In genomic region chr4:116702949-116703348, GRCh38 we compare ENCODE assay signal across 15 cellular contexts.
A peak's percentile ranks its signal among the peaks of the same experiment; 100 is the strongest.
DNase-seq lines count a peak whose midpoint lies in the region; ATAC-seq and TF ChIP-seq lines count a peak whose summit lies in the region.
"Had no signal": no experiment of that assay in that cellular context is flagged by ENCODE, and none has a peak within 500 bp of the region (broad histone marks: within the 10 kb centered on the region; RNA-seq: fewer than 3 reads in every experiment).

No MANE protein-coding gene starts in this region.

- no peaks in the 10 kb centered on the region for H3K4me1 ChIP-seq in mammary epithelial cell (ENCODE audit: insufficient read depth, low read length)
- no peaks in the 10 kb centered on the region for H3K4me1 ChIP-seq in tibial artery
- H3K4me1 ChIP-seq: upper lobe of right lung had no signal

- H3K27me3 ChIP-seq in mammary epithelial cell (ENCODE audit: insufficient read depth, low read length), result no peaks in the 10 kb centered on the region
- no peaks in the 10 kb centered on the region for H3K27me3 ChIP-seq in tibial artery
- H3K27me3 ChIP-seq: upper lobe of right lung had no signal

- no peak overlapping the region for H2AFZ ChIP-seq in mammary epithelial cell (ENCODE audit: low read depth, low read length)

- no peaks in the 10 kb centered on the region for H3K79me2 ChIP-seq in mammary epithelial cell (ENCODE audit: insufficient read depth, low read length)

- dilution Hi-C loops in mammary epithelial cell (cut with HindIII; ENCODE audit: low sequenced_read_pairs), result no loop called here

- H3K36me3 ChIP-seq in mammary epithelial cell (ENCODE audit: insufficient read depth, low read length), result no peaks in the 10 kb centered on the region
- no peaks in the 10 kb centered on the region for H3K36me3 ChIP-seq in tibial artery
- H3K36me3 ChIP-seq: upper lobe of right lung had no signal

- H3K9ac ChIP-seq in mammary epithelial cell (ENCODE audit: insufficient read depth, low read length), result no peak overlapping the region

- DNase-seq in T47D (ENCODE audit: low read depth in 1 of 2, low spot score in 1 of 2), result peak; percentile 25 to 62
- no peak for DNase-seq in mammary epithelial cell
- peak; percentile 2 for DNase-seq in NCI-H526 treated with DMSO at 0.1 percent for 48 hours (lab: John Stamatoyannopoulos, UW)
- peak; percentile 1 for DNase-seq in choroid plexus epithelial cell (ENCODE audit: low read depth)
- no peak for DNase-seq in activated T-cell treated with anti-CD3 and anti-CD28 coated beads, Interleukin-2, amount 50 U/mL, for 48 hours
- DNase-seq in tibial artery, result no peak
- DNase-seq: ACHN; activated naive CD8-positive, alpha-beta T cell treated with anti-CD3 and anti-CD28 coated beads, Interleukin-2, amount 10 ng/mL, durations not matched to agents 7 days and 5 days; NCI-H187; upper lobe of right lung had no signal

- CTCF ChIA-PET in mammary epithelial cell (lab: Charles Lee; ENCODE audit: low non-redundant PET), result interaction anchor here (0.7 kb wide), 1 partner anchor 20 kb away, joined by 3 read pairs; no protein-coding TSS in a partner anchor

- ATAC-seq in HG02798 (IDR thresholded peaks at IDR 0.05; ENCODE audit: poor library complexity, unreplicated experiment) (no peak), HG03196 (IDR thresholded peaks at IDR 0.05; ENCODE audit: unreplicated experiment) (no peak)
- ATAC-seq: upper lobe of right lung had no signal

- no peaks in the 10 kb centered on the region for H4K20me1 ChIP-seq in mammary epithelial cell (ENCODE audit: insufficient read depth, low read length)

- H3K9me3 ChIP-seq in mammary epithelial cell (replicated peaks; ENCODE audit: insufficient read depth, low read length) (no peaks in the 10 kb centered on the region), tibial artery (no peaks in the 10 kb centered on the region)

- in situ Hi-C loops in T47D (cut with HindIII; ENCODE audit: low pct_unique_long_range_greater_than_20kb, low sequenced_read_pairs) (no loop called here), mammary epithelial cell (cut with MboI; ENCODE audit: low sequenced_read_pairs in 2 of 2) (no loop called here)

- no peak overlapping the region for H3K27ac ChIP-seq in mammary epithelial cell (ENCODE audit: insufficient read depth, low read depth, low read length)
- H3K27ac ChIP-seq in tibial artery, result no peak overlapping the region
- H3K27ac ChIP-seq: coronary artery, RWPE1, upper lobe of right lung had no signal

- TF ChIP-seq CTCF in mammary epithelial cell (conservative IDR thresholded peaks at IDR 0.05 in 1 of 2, IDR thresholded peaks at IDR 0.05 in 1 of 2; ENCODE audit: extremely low read depth in 1 of 2, insufficient read depth in 1 of 2, low read depth in 1 of 2, low read length in 2 of 2) (peak in 1 of 2 donors; percentile 19), choroid plexus epithelial cell (conservative IDR thresholded peaks at IDR 0.05; ENCODE audit: low read depth, low read length) (no peak), tibial artery (IDR thresholded peaks at IDR 0.05) (no peak)

- intact Hi-C loops in mammary epithelial cell (cut with micrococcal nuclease), result loop anchor here (1.0 kb wide), 1 partner anchor 345 kb away; no protein-coding TSS in a partner anchor
- intact Hi-C loops in tibial artery (cut with DNase I; ENCODE audit: low total_unique reads), result no loop called here

- BruUV-seq in mammary epithelial cell (replicated peaks; lab: Mats Ljungman, UMichigan), result no TSS peak

- no peak overlapping the region for H3K4me2 ChIP-seq in mammary epithelial cell (ENCODE audit: insufficient read depth, low read depth, low read length)
- H3K4me2 ChIP-seq: smooth muscle cell had no signal

- no peak overlapping the region for H3K4me3 ChIP-seq in mammary epithelial cell (replicated peaks in 1 of 3; ENCODE audit: insufficient read depth in 1 of 3, low read depth in 2 of 3, low read length in 3 of 3)
- H3K4me3 ChIP-seq in choroid plexus epithelial cell (ENCODE audit: low read depth, low read length), result no peak overlapping the region
- H3K4me3 ChIP-seq in tibial artery, result no peak overlapping the region
- H3K4me3 ChIP-seq: coronary artery, smooth muscle cell, upper lobe of right lung had no signal

- WGBS in mammary epithelial cell (ENCODE audit: low coverage, missing lambda C conversion rate), result 74% methylated on average over 4 of the region's 4 CpGs

Comparison
In these comparisons a context has a peak if more than half of its experiments do, and no peak if none do; other contexts are left out.
1. DNase-seq: peak in T47D (2 of 2), NCI-H526 treated with DMSO at 0.1 percent for 48 hours (single experiment) and choroid plexus epithelial cell (single experiment); none in mammary epithelial cell (single experiment), activated T-cell treated with anti-CD3 and anti-CD28 coated beads, Interleukin-2, amount 50 U/mL, for 48 hours (0 of 2) and tibial artery (0 of 2).